10 cellular contexts compared by ENCODE assay signal in genomic region chr16:85912271-85912974, GRCh38. TPM values are rescaled to one million over a fixed set of nuclear protein-coding genes. Genes with fewer than 3 reads are reported as not detected.
DNase-seq lines count a peak whose midpoint lies in the region; ATAC-seq and TF ChIP-seq lines count a peak whose summit lies in the region.
"Had no signal": no experiment of that assay in that cellular context is flagged by ENCODE, and none has a peak within 500 bp of the region (broad histone marks: within the 10 kb centered on the region; RNA-seq: fewer than 3 reads in every experiment).

No MANE protein-coding gene starts in this region.

- H2AFZ ChIP-seq in Karpas-422 (ENCODE audit: low read length): no peak overlapping the region
- no peak overlapping the region for H2AFZ ChIP-seq in hepatocyte

- DNase-seq in Karpas-422 (no peak), hepatocyte (ENCODE audit: low spot score) (peak; percentile 75), spleen (peak; percentile 51), progenitor cell of endocrine pancreas (ENCODE audit: low spot score, unreplicated experiment) (no peak), Calu3 (no peak)
- DNase-seq in activated naive CD8-positive, alpha-beta T cell treated with anti-CD3 and anti-CD28 coated beads, Interleukin-2, amount 50 U/mL, for 24 hours: no peak
- no peak for DNase-seq in effector memory CD4-positive, alpha-beta T cell
- DNase-seq: NCI-H1092 treated with DMSO at 0.1 percent for 48 hours, NCI-H748 treated with DMSO at 0.1 percent for 48 hours had no signal

- no peaks in the 10 kb centered on the region for H3K9me3 ChIP-seq in Karpas-422 (ENCODE audit: low read length)
- no peaks in the 10 kb centered on the region for H3K9me3 ChIP-seq in hepatocyte (ENCODE audit: low read depth)
- H3K9me3 ChIP-seq in spleen: no peaks in the 10 kb centered on the region
- H3K9me3 ChIP-seq in effector memory CD4-positive, alpha-beta T cell (ENCODE audit: control insufficient read depth, low read length): no peaks in the 10 kb centered on the region

- H3K4me3 Mint-ChIP-seq in activated naive CD8-positive, alpha-beta T cell treated with anti-CD3 and anti-CD28 coated beads, Interleukin-2, amount 50 U/mL, for 24 hours: no peak overlapping the region
- H3K4me3 Mint-ChIP-seq in progenitor cell of endocrine pancreas (ENCODE audit: low read depth) (no peak overlapping the region), Calu3 (ENCODE audit: low read depth, unreplicated experiment) (no peak overlapping the region)
- H3K4me3 Mint-ChIP-seq: T-helper 1 cell treated with Interleukin-12 subunit alpha and Interleukin-12 subunit beta and Interleukin-4 antibody, amounts not matched to agents 30 μg/mL and 1 μg/mL, for 36 hours had no signal

- CTCF ChIA-PET in Calu3 (lab: Charles Lee): interaction anchor here (0.9 kb wide), 1 partner anchor 17 kb away, joined by 3 read pairs; no protein-coding TSS in a partner anchor

- H3K9me2 ChIP-seq in Karpas-422 (replicated peaks; ENCODE audit: insufficient read depth, low read length) (no peaks in the 10 kb centered on the region), hepatocyte (replicated peaks; ENCODE audit: insufficient read depth) (no peaks in the 10 kb centered on the region)

- peak overlapping the region; percentile 75 for H3K4me2 ChIP-seq in Karpas-422 (ENCODE audit: low read depth, low read length, poor library complexity, severe bottlenecking)
- no peak overlapping the region for H3K4me2 ChIP-seq in hepatocyte

- peak overlapping the region; percentile 99 for H3K27ac ChIP-seq in Karpas-422 (ENCODE audit: low read length)
- H3K27ac ChIP-seq in hepatocyte: peak overlapping the region; percentile 70
- peak overlapping the region in 6 of 8 donors; percentile 11 to 93 (median 90) for H3K27ac ChIP-seq in spleen
- no peak overlapping the region for H3K27ac ChIP-seq in effector memory CD4-positive, alpha-beta T cell (ENCODE audit: insufficient read depth, low read length, poor library complexity, severe bottlenecking)

- peaks cover 21% of the 10 kb centered on the region; the same call in 1 of the 2 replicates for H3K79me2 ChIP-seq in Karpas-422 (ENCODE audit: low read length)
- no peaks in the 10 kb centered on the region for H3K79me2 ChIP-seq in hepatocyte

- H3K9me3 Mint-ChIP-seq in activated naive CD8-positive, alpha-beta T cell treated with anti-CD3 and anti-CD28 coated beads, Interleukin-2, amount 50 U/mL, for 24 hours: no peaks in the 10 kb centered on the region
- H3K9me3 Mint-ChIP-seq in progenitor cell of endocrine pancreas (ENCODE audit: low read depth) (no peaks in the 10 kb centered on the region), Calu3 (ENCODE audit: low read depth, unreplicated experiment) (no peaks in the 10 kb centered on the region)
- H3K9me3 Mint-ChIP-seq: T-helper 1 cell treated with Interleukin-12 subunit alpha and Interleukin-12 subunit beta and Interleukin-4 antibody, amounts not matched to agents 30 μg/mL and 1 μg/mL, for 36 hours had no signal

- H4K20me1 ChIP-seq in Karpas-422 (ENCODE audit: insufficient read depth, low read depth, low read length) (peaks cover 39% of the 10 kb centered on the region), hepatocyte (ENCODE audit: insufficient read depth, poor library complexity, severe bottlenecking) (no peaks in the 10 kb centered on the region)

- H3K27ac Mint-ChIP-seq in activated naive CD8-positive, alpha-beta T cell treated with anti-CD3 and anti-CD28 coated beads, Interleukin-2, amount 50 U/mL, for 24 hours: peak overlapping the region; percentile 66
- H3K27ac Mint-ChIP-seq in progenitor cell of endocrine pancreas (no peak overlapping the region), Calu3 (ENCODE audit: unreplicated experiment) (no peak overlapping the region)
- H3K27ac Mint-ChIP-seq: T-helper 1 cell treated with Interleukin-12 subunit alpha and Interleukin-12 subunit beta and Interleukin-4 antibody, amounts not matched to agents 30 μg/mL and 1 μg/mL, for 36 hours had no signal

- no peaks in the 10 kb centered on the region for H3K27me3 Mint-ChIP-seq in activated naive CD8-positive, alpha-beta T cell treated with anti-CD3 and anti-CD28 coated beads, Interleukin-2, amount 50 U/mL, for 24 hours
- H3K27me3 Mint-ChIP-seq in progenitor cell of endocrine pancreas (peaks cover 20% of the 10 kb centered on the region), Calu3 (ENCODE audit: unreplicated experiment) (no peaks in the 10 kb centered on the region)

- no peak for TF ChIP-seq CTCF in hepatocyte (IDR thresholded peaks at IDR 0.05; ENCODE audit: poor library complexity)
- TF ChIP-seq CTCF in spleen (IDR thresholded peaks at IDR 0.05 in 8 of 11, conservative IDR thresholded peaks at IDR 0.05 in 3 of 11): no peak
- no peak for TF ChIP-seq CTCF in progenitor cell of endocrine pancreas (IDR thresholded peaks at IDR 0.05; ENCODE audit: unreplicated experiment)
- TF ChIP-seq CTCF in Calu3 (IDR thresholded peaks at IDR 0.05; ENCODE audit: unreplicated experiment): no peak

- intact Hi-C loops in spleen (cut with DNase I; ENCODE audit: low total_unique reads): no loop called here
- intact Hi-C loops in Calu3 (cut with micrococcal nuclease; ENCODE audit: unreplicated experiment): no loop called here

- H3K36me3 ChIP-seq in Karpas-422 (ENCODE audit: insufficient read depth, low read length) (peaks cover 78% of the 10 kb centered on the region), hepatocyte (replicated peaks; ENCODE audit: insufficient read depth, low read depth) (no peaks in the 10 kb centered on the region), spleen (peaks cover 0 to 96% (median 39%) of the 10 kb centered on the region in 6 donors)
- no peaks in the 10 kb centered on the region for H3K36me3 ChIP-seq in effector memory CD4-positive, alpha-beta T cell (ENCODE audit: control insufficient read depth, insufficient read depth, low read length)

- TF ChIP-seq POLR2A in spleen (IDR thresholded peaks at IDR 0.05): no peak

- 0 out of 2 replicates have a peak overlapping the region, but pooled peaks have one; percentile 57 for H3K4me3 ChIP-seq in Karpas-422 (ENCODE audit: low read length)
- H3K4me3 ChIP-seq in hepatocyte: no peak overlapping the region
- H3K4me3 ChIP-seq in spleen: no peak overlapping the region
- H3K4me3 ChIP-seq in effector memory CD4-positive, alpha-beta T cell (ENCODE audit: insufficient read depth, low read depth, low read length, poor library complexity, severe bottlenecking): no peak overlapping the region

- BruUV-seq in Calu3 (replicated peaks; lab: Mats Ljungman, UMichigan): no TSS peak

- H3K4me1 ChIP-seq in Karpas-422 (ENCODE audit: low read length): peaks cover 92% of the 10 kb centered on the region
- peaks cover 22% of the 10 kb centered on the region for H3K4me1 ChIP-seq in hepatocyte (ENCODE audit: insufficient read depth)
- H3K4me1 ChIP-seq in spleen: peaks cover 65 to 100% (median 100%) of the 10 kb centered on the region in 6 donors
- no peaks in the 10 kb centered on the region for H3K4me1 ChIP-seq in effector memory CD4-positive, alpha-beta T cell (ENCODE audit: control insufficient read depth, insufficient read depth, low read length, poor library complexity, severe bottlenecking)

- ATAC-seq in activated naive CD8-positive, alpha-beta T cell treated with anti-CD3 and anti-CD28 coated beads, Interleukin-2, amount 50 U/mL, for 24 hours: no peak

- H3K27me3 ChIP-seq in Karpas-422 (ENCODE audit: low read length) (no peaks in the 10 kb centered on the region), hepatocyte (no peaks in the 10 kb centered on the region), spleen (replicated peaks in 1 of 7) (no peaks in the 10 kb centered on the region)
- no peaks in the 10 kb centered on the region for H3K27me3 ChIP-seq in effector memory CD4-positive, alpha-beta T cell (replicated peaks; ENCODE audit: control insufficient read depth, insufficient read depth, low read length, poor library complexity, severe bottlenecking)

- peaks cover 68% of the 10 kb centered on the region for H3K4me1 Mint-ChIP-seq in activated naive CD8-positive, alpha-beta T cell treated with anti-CD3 and anti-CD28 coated beads, Interleukin-2, amount 50 U/mL, for 24 hours
- peaks cover 4% of the 10 kb centered on the region for H3K4me1 Mint-ChIP-seq in progenitor cell of endocrine pancreas (ENCODE audit: low read depth)
- H3K4me1 Mint-ChIP-seq in Calu3 (ENCODE audit: low read depth, unreplicated experiment): peaks cover 12% of the 10 kb centered on the region

- peak overlapping the region; percentile 68 for H3K9ac ChIP-seq in Karpas-422 (ENCODE audit: low read length)

- H3K36me3 Mint-ChIP-seq in activated naive CD8-positive, alpha-beta T cell treated with anti-CD3 and anti-CD28 coated beads, Interleukin-2, amount 50 U/mL, for 24 hours (ENCODE audit: low read depth): peaks cover 89% of the 10 kb centered on the region
- H3K36me3 Mint-ChIP-seq in progenitor cell of endocrine pancreas (ENCODE audit: insufficient read depth) (peaks cover 1% of the 10 kb centered on the region), Calu3 (ENCODE audit: insufficient read depth, unreplicated experiment) (peaks cover 4% of the 10 kb centered on the region)

- 64% methylated on average over 12 of the region's 12 CpGs for whole genome bisulfite sequencing in hepatocyte (ENCODE audit: low lambda C conversion rate, missing lambda C conversion rate)
- 43 to 60% (median 54%) methylated on average over 12 of the region's 12 CpGs for WGBS in spleen, 5 donors

RNA-seq across cellular contexts. Expression of gene IRF8, which starts 13.5 kb away (rescaled TPM):
- 285 and 592 TPM in 2 replicates for total RNA-seq in Karpas-422 (2014; rRNA removed; shearing (Covaris generic); ENCODE audit: low replicate concordance)
- total RNA-seq in hepatocyte (7.2 and 8.4 TPM in 2 replicates), spleen (100 to 1,000 TPM; 228 to 329 (median 278) TPM), progenitor cell of endocrine pancreas (2.0 TPM in 2 replicates), Calu3 (2022) (5.0 and 10.5 TPM in 2 replicates)
- polyA plus RNA-seq in hepatocyte (4.7 and 6.9 TPM in 2 replicates), spleen (100 to 1,000 TPM; 103 to 183 (median 115) TPM)

Comparison
In these comparisons a context has a peak if more than half of its experiments do, and no peak if none do; other contexts are left out.
1. DNase-seq: peak in hepatocyte (single experiment) and spleen (single experiment); none in Karpas-422 (single experiment), activated naive CD8-positive, alpha-beta T cell treated with anti-CD3 and anti-CD28 coated beads, Interleukin-2, amount 50 U/mL, for 24 hours (single experiment), progenitor cell of endocrine pancreas (single experiment), Calu3 (single experiment) and effector memory CD4-positive, alpha-beta T cell (0 of 3).
2. RNA of gene IRF8, which starts 13.5 kb away (total RNA-seq): 285 to 592 TPM in Karpas-422 and 228 to 329 TPM in spleen; 7.2 to 8.4 TPM in hepatocyte, 5.0 to 10.5 TPM in Calu3 and 2.0 TPM in progenitor cell of endocrine pancreas; every median in the first group is over 10 times any median in the second.